Comparison of ENCODE assay signal across 24 cellular contexts in genomic region chr5:13234-13633, GRCh38.
DNase-seq lines count a peak whose midpoint lies in the region; ATAC-seq and TF ChIP-seq lines count a peak whose summit lies in the region.
"Had no signal": no experiment of that assay in that cellular context is flagged by ENCODE, and none has a peak within 500 bp of the region (broad histone marks: within the 10 kb centered on the region; RNA-seq: fewer than 3 reads in every experiment).

No MANE protein-coding gene starts in this region.

- dilution Hi-C loops in mammary epithelial cell (cut with HindIII; ENCODE audit: low sequenced_read_pairs), result no loop called here

- H3K18ac ChIP-seq in trophoblast cell (ENCODE audit: low read length), result no peak overlapping the region

- no peaks in the 10 kb centered on the region for H3K36me3 Mint-ChIP-seq in MCF 10A (ENCODE audit: insufficient read depth, unreplicated experiment)
- H3K36me3 Mint-ChIP-seq: CD8-positive, alpha-beta T cell had no signal

- WGBS in mammary epithelial cell (ENCODE audit: low coverage, missing lambda C conversion rate), result 82% methylated on average over 6 of the region's 7 CpGs
- no CpG with 5 or more reads among the region's 7 CpGs for WGBS in trophoblast cell (ENCODE audit: extremely low coverage, insufficient coverage, insufficient read length)

- H3K4me1 Mint-ChIP-seq in MCF 10A (ENCODE audit: insufficient read depth, unreplicated experiment), result no peaks in the 10 kb centered on the region
- H3K4me1 Mint-ChIP-seq: B cell had no signal

- peak overlapping the region; percentile 27 for H2BK5ac ChIP-seq in trophoblast cell (ENCODE audit: low read depth, low read length, poor library complexity)

- no peaks in the 10 kb centered on the region for H4K20me1 ChIP-seq in mammary epithelial cell (ENCODE audit: insufficient read depth, low read length)
- H4K20me1 ChIP-seq: BLaER1 treated with 17β-estradiol and CSF1 and Interleukin-3, amounts not matched to agents 10 nM and 100 nM had no signal

- H4K12ac ChIP-seq in trophoblast cell (ENCODE audit: low read depth, low read length), result no peak overlapping the region

- H4K8ac ChIP-seq in trophoblast cell (ENCODE audit: low read depth, low read length), result no peak overlapping the region

- H4K91ac ChIP-seq in trophoblast cell (ENCODE audit: low read depth, low read length), result no peak overlapping the region

- no peaks in the 10 kb centered on the region for H3K36me3 ChIP-seq in mammary epithelial cell (ENCODE audit: insufficient read depth, low read length)
- H3K36me3 ChIP-seq in trophoblast cell (ENCODE audit: control insufficient read depth in 1 of 2, insufficient read depth in 2 of 2, low read length in 2 of 2), result no peaks in the 10 kb centered on the region
- H3K36me3 ChIP-seq: BLaER1 treated with 17β-estradiol and CSF1 and Interleukin-3, amounts not matched to agents 10 nM and 100 nM had no signal

- H3K79me2 ChIP-seq in mammary epithelial cell (ENCODE audit: insufficient read depth, low read length) (no peaks in the 10 kb centered on the region), trophoblast cell (ENCODE audit: control insufficient read depth, insufficient read depth, low read length, poor library complexity) (no peaks in the 10 kb centered on the region)

- no peak overlapping the region for H3K4ac ChIP-seq in trophoblast cell (ENCODE audit: low read depth, low read length)

- H3K79me1 ChIP-seq in trophoblast cell (ENCODE audit: low read length), result peaks cover 4% of the 10 kb centered on the region

- H3K4me3 ChIP-seq in mammary epithelial cell (replicated peaks in 1 of 3; ENCODE audit: insufficient read depth in 1 of 3, low read depth in 2 of 3, low read length in 3 of 3), result no peak overlapping the region
- H3K4me3 ChIP-seq in fibroblast of villous mesenchyme (ENCODE audit: low read depth, low read length), result no peak overlapping the region
- H3K4me3 ChIP-seq in trophoblast cell (ENCODE audit: low read depth, low read length), result no peak overlapping the region
- H3K4me3 ChIP-seq: A549; BLaER1 treated with 17β-estradiol and CSF1 and Interleukin-3, amounts not matched to agents 10 nM and 100 nM; GM12878 had no signal

- TF ChIP-seq CTCF in MCF 10A (IDR thresholded peaks at IDR 0.05; ENCODE audit: unreplicated experiment) (no peak), mammary epithelial cell (conservative IDR thresholded peaks at IDR 0.05 in 1 of 2, IDR thresholded peaks at IDR 0.05 in 1 of 2; ENCODE audit: extremely low read depth in 1 of 2, insufficient read depth in 1 of 2, low read depth in 1 of 2, low read length in 2 of 2) (no peak), fibroblast of villous mesenchyme (IDR thresholded peaks at IDR 0.05; ENCODE audit: insufficient read depth, low read depth, low read length) (no peak), omental fat pad (IDR thresholded peaks at IDR 0.05) (no peak)

- no peaks in the 10 kb centered on the region for H3K9me3 Mint-ChIP-seq in MCF 10A (ENCODE audit: unreplicated experiment)
- H3K9me3 Mint-ChIP-seq: CD4-positive, alpha-beta T cell; CD8-positive, alpha-beta T cell had no signal

- no peak overlapping the region for H2AK5ac ChIP-seq in trophoblast cell (ENCODE audit: low read length)

- H3K14ac ChIP-seq in trophoblast cell (ENCODE audit: low read length), result no peak overlapping the region

- DNase-seq in MCF 10A (ENCODE audit: unreplicated experiment), result no peak
- DNase-seq in mammary epithelial cell, result no peak
- peak; percentile 10 for DNase-seq in fibroblast of villous mesenchyme (ENCODE audit: low read depth)
- peak; percentile 13 to 50 for DNase-seq in trophoblast cell
- no peak for DNase-seq in DMS 273 (lab: John Stamatoyannopoulos, UW; ENCODE audit: unreplicated experiment)
- no peak for DNase-seq in omental fat pad (ENCODE audit: low spot score)
- DNase-seq: AML-193; Caco-2; Calu3; CD4-positive, alpha-beta T cell; CD8-positive, alpha-beta T cell; DMS 273 treated with DMSO at 0.1 percent for 48 hours; DMS153; DMS53; DMS79; DND-41; EL; GDM1 had no signal

- no peak overlapping the region for H3K4me2 ChIP-seq in mammary epithelial cell (ENCODE audit: insufficient read depth, low read depth, low read length)
- no peak overlapping the region for H3K4me2 ChIP-seq in trophoblast cell (ENCODE audit: low read length)
- H3K4me2 ChIP-seq: A549; BLaER1 treated with 17β-estradiol and CSF1 and Interleukin-3, amounts not matched to agents 10 nM and 100 nM had no signal

- CTCF ChIA-PET in MCF 10A (lab: Yijun Ruan, JAX), result no interaction called here
- CTCF ChIA-PET in mammary epithelial cell (lab: Charles Lee; ENCODE audit: low non-redundant PET), result no interaction called here

- no peak overlapping the region for H3K4me3 Mint-ChIP-seq in MCF 10A (ENCODE audit: unreplicated experiment)
- H3K4me3 Mint-ChIP-seq: B cell; CD4-positive, alpha-beta T cell; CD8-positive, alpha-beta T cell had no signal

- H2BK120ac ChIP-seq in trophoblast cell (ENCODE audit: insufficient read depth, low read length, poor library complexity), result peak overlapping the region; percentile 46

- H3K4me1 ChIP-seq in mammary epithelial cell (ENCODE audit: insufficient read depth, low read length) (peaks cover 3% of the 10 kb centered on the region), trophoblast cell (ENCODE audit: control insufficient read depth in 1 of 2, insufficient read depth in 2 of 2, low read length in 2 of 2) (no peaks in the 10 kb centered on the region)
- H3K4me1 ChIP-seq: A549; BLaER1 treated with 17β-estradiol and CSF1 and Interleukin-3, amounts not matched to agents 10 nM and 100 nM; Caco-2 had no signal

- intact Hi-C loops in MCF 10A (cut with micrococcal nuclease), result no loop called here
- intact Hi-C loops in mammary epithelial cell (cut with micrococcal nuclease), result no loop called here

- in situ Hi-C loops in mammary epithelial cell (cut with MboI; ENCODE audit: low sequenced_read_pairs in 2 of 2), result no loop called here

- no peaks in the 10 kb centered on the region for H3K27me3 Mint-ChIP-seq in MCF 10A (ENCODE audit: insufficient read depth, unreplicated experiment)

- POLR2A ChIA-PET in MCF 10A (lab: Yijun Ruan, JAX), result no interaction called here

- H3K9me3 ChIP-seq in mammary epithelial cell (replicated peaks; ENCODE audit: insufficient read depth, low read length) (no peaks in the 10 kb centered on the region), trophoblast cell (ENCODE audit: insufficient read depth, low read depth, low read length) (no peaks in the 10 kb centered on the region)
- H3K9me3 ChIP-seq: A549, Caco-2 had no signal

- ATAC-seq in omental fat pad (ENCODE audit: low FRiP score), result no peak
- ATAC-seq: A549; CD8-positive, alpha-beta T cell; GM12878 had no signal

- no peak overlapping the region for H3K27ac ChIP-seq in mammary epithelial cell (ENCODE audit: insufficient read depth, low read depth, low read length)
- H3K27ac ChIP-seq in trophoblast cell (ENCODE audit: low read depth, low read length), result no peak overlapping the region
- H3K27ac ChIP-seq: 22Rv1; A549; BLaER1 treated with 17β-estradiol and CSF1 and Interleukin-3, amounts not matched to agents 10 nM and 100 nM; C4-2B had no signal

- no peaks in the 10 kb centered on the region for H3K27me3 ChIP-seq in mammary epithelial cell (ENCODE audit: insufficient read depth, low read length)
- no peaks in the 10 kb centered on the region for H3K27me3 ChIP-seq in trophoblast cell (ENCODE audit: insufficient read depth, low read length)
- H3K27me3 ChIP-seq: BLaER1 treated with 17β-estradiol and CSF1 and Interleukin-3, amounts not matched to agents 10 nM and 100 nM had no signal

- BruUV-seq in MCF 10A (replicated peaks; lab: Mats Ljungman, UMichigan), result no TSS peak
- BruUV-seq in mammary epithelial cell (replicated peaks; lab: Mats Ljungman, UMichigan), result no TSS peak

- no peak overlapping the region for H3K23ac ChIP-seq in trophoblast cell (ENCODE audit: low read length)

- H3K27ac Mint-ChIP-seq in MCF 10A (ENCODE audit: low read depth, unreplicated experiment), result peak overlapping the region; percentile 74
- H3K27ac Mint-ChIP-seq: B cell; CD4-positive, alpha-beta T cell; CD8-positive, alpha-beta T cell had no signal

- H2AFZ ChIP-seq in mammary epithelial cell (ENCODE audit: low read depth, low read length) (no peak overlapping the region), trophoblast cell (ENCODE audit: insufficient read depth, low read length, poor library complexity) (no peak overlapping the region)

- H2BK12ac ChIP-seq in trophoblast cell (ENCODE audit: low read length), result no peak overlapping the region

- H3K9ac ChIP-seq in mammary epithelial cell (ENCODE audit: insufficient read depth, low read length), result no peak overlapping the region
- no peak overlapping the region for H3K9ac ChIP-seq in trophoblast cell (ENCODE audit: low read length)
- H3K9ac ChIP-seq: BLaER1 treated with 17β-estradiol and CSF1 and Interleukin-3, amounts not matched to agents 10 nM and 100 nM had no signal

Comparison
In these comparisons a context has a peak if more than half of its experiments do, and no peak if none do; other contexts are left out.
1. DNase-seq: peak in fibroblast of villous mesenchyme (single experiment) and trophoblast cell (2 of 2); none in MCF 10A (single experiment), mammary epithelial cell (single experiment), DMS 273 (single experiment) and omental fat pad (single experiment).